Comparison of ENCODE assay signal across 25 cellular contexts in genomic region chrX:42846741-42847140, GRCh38.
"Had no signal": no experiment of that assay in that cellular context is flagged by ENCODE, and none has a peak within 500 bp of the region (broad histone marks: within the 10 kb centered on the region; RNA-seq: fewer than 3 reads in every experiment).

No MANE protein-coding gene starts in this region.

- H3K9me3 ChIP-seq: esophagus muscularis mucosa had no signal

- H3K36me3 ChIP-seq: breast epithelium, cardiac muscle cell, esophagus muscularis mucosa had no signal

- H3K4me1 ChIP-seq: breast epithelium, esophagus muscularis mucosa had no signal

- H3K27me3 ChIP-seq: cardiac muscle cell, esophagus muscularis mucosa had no signal

- H3K27ac ChIP-seq: breast epithelium, cardiac muscle cell, coronary artery, dorsolateral prefrontal cortex, esophagus muscularis mucosa, VCaP had no signal

- H3K4me3 ChIP-seq: breast epithelium, cardiac muscle cell, coronary artery, dorsolateral prefrontal cortex, esophagus muscularis mucosa had no signal

- DNase-seq: activated CD4-positive, alpha-beta memory T cell treated with anti-CD3 and anti-CD28 coated beads, Interleukin-2, amount 10 ng/mL, durations not matched to agents 7 days and 5 days; activated CD4-positive, alpha-beta T cell treated with anti-CD3 and anti-CD28 coated beads for 1 hour; activated CD4-positive, alpha-beta T cell treated with anti-CD3 and anti-CD28 coated beads for 4 hours; activated CD4-positive, alpha-beta T cell treated with anti-CD3 and anti-CD28 coated beads, Interleukin-2, amount 10 ng/mL, durations not matched to agents 7 days and 5 days; activated CD4-positive, alpha-beta T cell treated with anti-CD3 and anti-CD28 coated beads, Interleukin-2, amount 50 U/mL, for 4 hours; activated effector memory CD4-positive, alpha-beta T cell treated with Interleukin-2 at 50 U/mL for 16 hours; activated gamma-delta T cell treated with Interleukin-2 at 50 U/mL for 16 hours; activated naive CD4-positive, alpha-beta T cell treated with anti-CD3 and anti-CD28 coated beads, Interleukin-2, amount 50 U/mL, for 16 hours; activated naive CD4-positive, alpha-beta T cell treated with Interleukin-2 at 50 U/mL for 16 hours; activated T-cell treated with anti-CD3 and anti-CD28 coated beads, Interleukin-2, amount 50 U/mL, for 4 hours; amygdala; aorta; central memory CD4-positive, alpha-beta T cell; dorsolateral prefrontal cortex; effector memory CD4-positive, alpha-beta T cell; endodermal cell; erythroblast; foreskin fibroblast; head of caudate nucleus; T-helper 2 cell had no signal
